8 cellular contexts compared by ENCODE assay signal in genomic region chr16:81446318-81447275, GRCh38. TPM values are rescaled to one million over a fixed set of nuclear protein-coding genes. Genes with fewer than 3 reads are reported as not detected.
DNase-seq lines count a peak whose midpoint lies in the region; ATAC-seq and TF ChIP-seq lines count a peak whose summit lies in the region.

No MANE protein-coding gene starts in this region.

- ATAC-seq in HG03159 (IDR thresholded peaks at IDR 0.05; ENCODE audit: unreplicated experiment): no peak

- DNase-seq in SIG-M5 treated with dmso at 0.1 percent for 504 hours (lab: John Stamatoyannopoulos, UW; ENCODE audit: unreplicated experiment) (peak; percentile 33), SIG-M5 (lab: John Stamatoyannopoulos, UW) (no peak), Peyer's patch (peak; percentile 44 to 75 (median 71)), dorsolateral prefrontal cortex (peak in 1 of 10 donors; percentile 64), NCI-H2196 treated with DMSO at 0.1 percent for 48 hours (lab: John Stamatoyannopoulos, UW; ENCODE audit: unreplicated experiment) (no peak)
- DNase-seq in effector CD8-positive, alpha-beta T cell (lab: John Stamatoyannopoulos, UW): no peak

- H3K4me3 ChIP-seq in Peyer's patch: peak overlapping the region; percentile 76 to 98 (median 88)
- peak overlapping the region; percentile 43 to 90 (median 79) for H3K4me3 ChIP-seq in dorsolateral prefrontal cortex
- peak overlapping the region; percentile 33 for H3K4me3 ChIP-seq in mucosa of stomach (ENCODE audit: low read length)

- H3K4me1 ChIP-seq in Peyer's patch (peaks cover 10 to 58% (median 12%) of the 10 kb centered on the region in 4 donors), mucosa of stomach (ENCODE audit: control insufficient read depth, insufficient read depth, low read length) (peaks cover 63% of the 10 kb centered on the region)

- H3K9me3 ChIP-seq in Peyer's patch: no peaks in the 10 kb centered on the region
- H3K9me3 ChIP-seq in mucosa of stomach (ENCODE audit: control insufficient read depth, low read length): no peaks in the 10 kb centered on the region

- TF ChIP-seq POLR2A in Peyer's patch (IDR thresholded peaks at IDR 0.05): no peak

- intact Hi-C loops in dorsolateral prefrontal cortex (cut with DNase I): loop anchor here in 1 of 2 donors (5.0 kb wide), 2 partner anchors 136 to 171 kb away; no protein-coding TSS in a partner anchor

- no peaks in the 10 kb centered on the region for H3K36me3 ChIP-seq in Peyer's patch
- no peaks in the 10 kb centered on the region for H3K36me3 ChIP-seq in mucosa of stomach (ENCODE audit: control insufficient read depth, insufficient read depth, low read length)

- no peaks in the 10 kb centered on the region for H3K27me3 ChIP-seq in Peyer's patch
- no peaks in the 10 kb centered on the region for H3K27me3 ChIP-seq in dorsolateral prefrontal cortex
- H3K27me3 ChIP-seq in mucosa of stomach (ENCODE audit: control insufficient read depth, insufficient read depth, low read length): no peaks in the 10 kb centered on the region

- no peak for TF ChIP-seq CTCF in Peyer's patch (IDR thresholded peaks at IDR 0.05)
- TF ChIP-seq CTCF in dorsolateral prefrontal cortex (IDR thresholded peaks at IDR 0.05 in 54 of 56, conservative IDR thresholded peaks at IDR 0.05 in 2 of 56; ENCODE audit: low read depth in 1 of 56, partially characterized antibody in 56 of 56): no peak

- H3K9ac ChIP-seq in mucosa of stomach (ENCODE audit: low read length): peak overlapping the region; percentile 70

- H3K27ac ChIP-seq in Peyer's patch: peak overlapping the region; percentile 85 to 98 (median 93)
- H3K27ac ChIP-seq in dorsolateral prefrontal cortex: peak overlapping the region in 57 of 59 donors; percentile 12 to 94 (median 83)

RNA-seq across cellular contexts. Expression of gene CMIP, which starts 2.0 kb away (rescaled TPM):
- 100 to 1,000 TPM in 1 of 4 donors, 10 to 100 TPM in 3; 44.6 to 152 (median 76.5) TPM for total RNA-seq in Peyer's patch
- 100 to 1,000 TPM; 104 to 216 (median 159) TPM for total RNA-seq in dorsolateral prefrontal cortex

Comparison
In these comparisons a context has a peak if more than half of its experiments do, and no peak if none do; other contexts are left out.
1. DNase-seq: peak in SIG-M5 treated with dmso at 0.1 percent for 504 hours (single experiment) and Peyer's patch (3 of 3); none in SIG-M5 (single experiment), effector CD8-positive, alpha-beta T cell (single experiment) and NCI-H2196 treated with DMSO at 0.1 percent for 48 hours (single experiment).
2. H3K4me3 ChIP-seq: peak in every context shown above with its lines; median percentile 88 in Peyer's patch; 79 in dorsolateral prefrontal cortex; 33 in mucosa of stomach.